Comparison of ENCODE assay signal across 8 cellular contexts in the genomic region with DNA sequence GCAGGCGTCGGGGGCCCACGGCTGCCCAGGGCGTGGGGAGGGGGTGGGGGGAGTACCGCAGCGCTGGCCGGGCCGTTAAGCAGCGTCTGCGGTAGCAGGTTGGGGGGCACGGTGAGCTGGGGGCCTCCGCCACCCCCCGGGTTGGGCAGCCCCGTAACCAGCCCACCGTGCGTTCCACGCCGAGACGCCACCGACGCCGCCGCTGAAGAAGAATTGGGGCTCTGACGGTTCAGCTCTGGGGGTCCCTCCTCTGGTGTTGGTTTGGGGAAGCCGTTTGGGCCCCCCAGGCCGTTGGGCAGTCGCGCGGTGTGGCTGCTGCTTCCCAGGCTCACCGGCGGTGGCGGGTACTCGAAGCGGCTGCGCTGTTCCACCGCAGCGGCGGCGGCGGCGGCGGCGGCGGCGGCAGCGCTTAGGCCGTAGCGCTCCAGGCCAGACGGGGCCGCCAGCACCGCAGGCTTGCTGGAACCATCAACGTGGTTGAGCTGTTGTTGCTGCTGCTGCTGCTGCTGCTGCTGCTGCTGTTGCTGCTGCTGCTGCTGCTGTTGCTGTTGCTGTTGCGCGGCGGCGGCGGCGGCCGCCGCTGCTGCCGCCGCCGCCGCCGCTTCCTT. TPM values are rescaled to one million over a fixed set of nuclear protein-coding genes. Genes with fewer than 3 reads are reported as not detected.
DNase-seq lines count a peak whose midpoint lies in the region; ATAC-seq, FAIRE-seq and TF ChIP-seq lines count a peak whose summit lies in the region.

No MANE protein-coding gene starts in this region.

- FAIRE-seq in HTR-8/SVneo (lab: Jason Lieb, UNC) = peak; percentile 40

- peak; percentile 28 for TF ChIP-seq CTCF in chondrocyte (IDR thresholded peaks at IDR 0.05)
- TF ChIP-seq CTCF in liver (IDR thresholded peaks at IDR 0.05; ENCODE audit: low read depth, low read length, missing input control) = no peak

- H3K27ac ChIP-seq in liver (ENCODE audit: low read depth in 1 of 2, low read length in 2 of 2) = peak overlapping the region; percentile 98 to 99

- no peaks in the 10 kb centered on the region for H3K27me3 ChIP-seq in liver (ENCODE audit: control insufficient read depth in 4 of 4, insufficient read depth in 4 of 4, low read length in 3 of 4)

- peak overlapping the region in 1 of 2 donors; percentile 87 for H3K9ac ChIP-seq in liver (ENCODE audit: low read depth in 1 of 2, low read length in 2 of 2)

- peaks cover 53% of the 10 kb centered on the region for H3K4me1 Mint-ChIP-seq in chondrocyte (ENCODE audit: low read depth)
- peaks cover 71% of the 10 kb centered on the region for H3K4me1 Mint-ChIP-seq in stimulated activated naive CD8-positive, alpha-beta T cell treated with anti-CD3 and anti-CD28 coated beads, Interleukin-15, amount 100 ng/mL, for 72 hours

- H3K9me3 ChIP-seq in liver (ENCODE audit: control insufficient read depth in 4 of 4, low read length in 3 of 4) = no peaks in the 10 kb centered on the region

- H3K4me1 ChIP-seq in liver (ENCODE audit: control insufficient read depth in 4 of 4, insufficient read depth in 4 of 4, low read length in 3 of 4) = peaks cover 17 to 57% (median 37%) of the 10 kb centered on the region in 4 donors

- intact Hi-C loops in Right ventricle myocardium inferior (cut with DNase I) (loop anchor here (1.0 to 5.0 kb wide), 3 partner anchors 70 to 108 kb away; partner anchors contain the start of gene CIPC), cardiac septum (cut with DNase I) (no loop called here)

- DNase-seq in Right ventricle myocardium inferior (ENCODE audit: missing footprints) (peak; percentile 77), cardiac septum (ENCODE audit: low spot score) (no peak), HTR-8/SVneo (ENCODE audit: insufficient read length, low spot score) (no peak), UCSD-AML1 (lab: John Stamatoyannopoulos, UW; ENCODE audit: unreplicated experiment) (peak; percentile 72), chondrocyte (ENCODE audit: low spot score) (no peak)
- DNase-seq in stimulated activated naive CD8-positive, alpha-beta T cell treated with anti-CD3 and anti-CD28 coated beads, Interleukin-15, amount 100 ng/mL, for 72 hours = peak; percentile 50 to 54

- ATAC-seq in Right ventricle myocardium inferior = no peak
- peak; percentile 18 for ATAC-seq in stimulated activated naive CD8-positive, alpha-beta T cell treated with anti-CD3 and anti-CD28 coated beads, Interleukin-15, amount 100 ng/mL, for 72 hours
- no peak for ATAC-seq in HG03520 (IDR thresholded peaks at IDR 0.05; ENCODE audit: unreplicated experiment)

- peak overlapping the region; percentile 88 for H3K27ac Mint-ChIP-seq in chondrocyte (ENCODE audit: unreplicated experiment)
- H3K27ac Mint-ChIP-seq in stimulated activated naive CD8-positive, alpha-beta T cell treated with anti-CD3 and anti-CD28 coated beads, Interleukin-15, amount 100 ng/mL, for 72 hours = peak overlapping the region in 1 of 2 donors; percentile 54

- H3K36me3 ChIP-seq in liver (ENCODE audit: control insufficient read depth in 4 of 4, insufficient read depth in 3 of 4, low read depth in 1 of 4, low read length in 3 of 4) = peaks cover 0 to 2% (median 0%) of the 10 kb centered on the region in 4 donors

- peak overlapping the region; percentile 63 to 96 (median 81) for H3K4me3 ChIP-seq in liver (ENCODE audit: low read depth in 1 of 3, low read length in 3 of 3)

- peak overlapping the region; percentile 83 for H3K4me3 Mint-ChIP-seq in chondrocyte (ENCODE audit: unreplicated experiment)
- H3K4me3 Mint-ChIP-seq in stimulated activated naive CD8-positive, alpha-beta T cell treated with anti-CD3 and anti-CD28 coated beads, Interleukin-15, amount 100 ng/mL, for 72 hours = peak overlapping the region; percentile 98 to 99

- peaks cover 12% of the 10 kb centered on the region for H3K36me3 Mint-ChIP-seq in chondrocyte (ENCODE audit: low read depth)

- H3K27me3 Mint-ChIP-seq in chondrocyte (ENCODE audit: low read depth) = no peaks in the 10 kb centered on the region
- no peaks in the 10 kb centered on the region for H3K27me3 Mint-ChIP-seq in stimulated activated naive CD8-positive, alpha-beta T cell treated with anti-CD3 and anti-CD28 coated beads, Interleukin-15, amount 100 ng/mL, for 72 hours

- no peak for TF ChIP-seq RAD21 in liver (IDR thresholded peaks at IDR 0.05)

- H3K9me3 Mint-ChIP-seq in chondrocyte (ENCODE audit: low read depth) = no peaks in the 10 kb centered on the region
- no peaks in the 10 kb centered on the region for H3K9me3 Mint-ChIP-seq in stimulated activated naive CD8-positive, alpha-beta T cell treated with anti-CD3 and anti-CD28 coated beads, Interleukin-15, amount 100 ng/mL, for 72 hours

- WGBS in liver = 2% methylated on average over 65 of the region's 65 CpGs

TF ChIP-seq in liver, 16 proteins besides CTCF, POLR2A, EP300 and RAD21:
- no peak for TF ChIP-seq ZBTB33 (IDR thresholded peaks at IDR 0.05)
- TF ChIP-seq, protein P1, sequence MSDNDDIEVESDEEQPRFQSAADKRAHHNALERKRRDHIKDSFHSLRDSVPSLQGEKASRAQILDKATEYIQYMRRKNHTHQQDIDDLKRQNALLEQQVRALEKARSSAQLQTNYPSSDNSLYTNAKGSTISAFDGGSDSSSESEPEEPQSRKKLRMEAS (IDR thresholded peaks at IDR 0.05) = no peak
- no peak for TF ChIP-seq YY1 (IDR thresholded peaks at IDR 0.05)
- TF ChIP-seq RXRA (IDR thresholded peaks at IDR 0.05) = no peak
- TF ChIP-seq, protein P2, sequence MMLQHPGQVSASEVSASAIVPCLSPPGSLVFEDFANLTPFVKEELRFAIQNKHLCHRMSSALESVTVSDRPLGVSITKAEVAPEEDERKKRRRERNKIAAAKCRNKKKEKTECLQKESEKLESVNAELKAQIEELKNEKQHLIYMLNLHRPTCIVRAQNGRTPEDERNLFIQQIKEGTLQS (IDR thresholded peaks at IDR 0.05) = no peak
- TF ChIP-seq HNF4G (IDR thresholded peaks at IDR 0.05) = no peak
- no peak for TF ChIP-seq EGR1 (IDR thresholded peaks at IDR 0.05; ENCODE audit: low read depth in 2 of 2)
- no peak for TF ChIP-seq FOXA1 (IDR thresholded peaks at IDR 0.05)
- no peak for TF ChIP-seq JUND (IDR thresholded peaks at IDR 0.05)
- TF ChIP-seq FOXA2 (IDR thresholded peaks at IDR 0.05) = no peak
- no peak for TF ChIP-seq SP1 (IDR thresholded peaks at IDR 0.05)
- TF ChIP-seq GABPA (IDR thresholded peaks at IDR 0.05 in 1 of 2, conservative IDR thresholded peaks at IDR 0.05 in 1 of 2) = no peak
- TF ChIP-seq TAF1 (conservative IDR thresholded peaks at IDR 0.05) = no peak
- TF ChIP-seq REST (IDR thresholded peaks at IDR 0.05) = no peak
- no peak for TF ChIP-seq HNF4A (conservative IDR thresholded peaks at IDR 0.05)
- TF ChIP-seq NR2F2 (IDR thresholded peaks at IDR 0.05) = no peak

RNA-seq across cellular contexts. Expression of gene IRF2BPL, which starts 1.5 kb away (rescaled TPM):
- total RNA-seq in Right ventricle myocardium inferior (41.1 TPM), cardiac septum (46.0 TPM), chondrocyte (56.0 to 61.9 TPM (median 56.7 TPM) in 3 replicates), liver (10 to 100 TPM in 1 of 2 donors, 1 to 10 TPM in 1; 7.6 to 15.8 TPM)
- polyA plus RNA-seq in liver = 1 to 10 TPM; 3.8 to 7.1 TPM

Comparison
In these comparisons a context has a peak if more than half of its experiments do, and no peak if none do; other contexts are left out.
1. DNase-seq: peak in Right ventricle myocardium inferior (single experiment), UCSD-AML1 (single experiment) and stimulated activated naive CD8-positive, alpha-beta T cell treated with anti-CD3 and anti-CD28 coated beads, Interleukin-15, amount 100 ng/mL, for 72 hours (2 of 2); none in cardiac septum (single experiment), HTR-8/SVneo (single experiment) and chondrocyte (single experiment).